Comparison of ENCODE assay signal across 16 cellular contexts in genomic region chr9:86639287-86639686, GRCh38.
A peak's percentile ranks its signal among the peaks of the same experiment; 100 is the strongest.
DNase-seq lines count a peak whose midpoint lies in the region; ATAC-seq and TF ChIP-seq lines count a peak whose summit lies in the region.
"Had no signal": no experiment of that assay in that cellular context is flagged by ENCODE, and none has a peak within 500 bp of the region (broad histone marks: within the 10 kb centered on the region; RNA-seq: fewer than 3 reads in every experiment).

No MANE protein-coding gene starts in this region.

- TF ChIP-seq POLR2A in suprapubic skin (IDR thresholded peaks at IDR 0.05): no peak

- H3K79me2 ChIP-seq in trophoblast cell (ENCODE audit: control insufficient read depth, insufficient read depth, low read length, poor library complexity): no peaks in the 10 kb centered on the region

- H3K27me3 ChIP-seq in trophoblast cell (ENCODE audit: insufficient read depth, low read length): no peaks in the 10 kb centered on the region
- no peaks in the 10 kb centered on the region for H3K27me3 ChIP-seq in suprapubic skin
- no peaks in the 10 kb centered on the region for H3K27me3 ChIP-seq in H7 (ENCODE audit: control insufficient read depth, insufficient read depth, low read length)
- H3K27me3 ChIP-seq: BLaER1 had no signal

- H2AFZ ChIP-seq in trophoblast cell (ENCODE audit: insufficient read depth, low read length, poor library complexity): no peak overlapping the region

- no peak for TF ChIP-seq CTCF in suprapubic skin (IDR thresholded peaks at IDR 0.05)

- no peak overlapping the region for H4K8ac ChIP-seq in trophoblast cell (ENCODE audit: low read depth, low read length)

- WGBS in trophoblast cell (ENCODE audit: extremely low coverage, insufficient coverage, insufficient read length): no CpG with 5 or more reads among the region's 2 CpGs
- WGBS in suprapubic skin: 56% methylated on average over 2 of the region's 2 CpGs

- no peak overlapping the region for H2BK5ac ChIP-seq in trophoblast cell (ENCODE audit: low read depth, low read length, poor library complexity)

- H3K27ac ChIP-seq in trophoblast cell (ENCODE audit: low read depth, low read length) (no peak overlapping the region), suprapubic skin (no peak overlapping the region)
- H3K27ac ChIP-seq: A549, BLaER1 had no signal

- peaks cover 12% of the 10 kb centered on the region for H3K79me1 ChIP-seq in trophoblast cell (ENCODE audit: low read length)

- no peak overlapping the region for H3K18ac ChIP-seq in trophoblast cell (ENCODE audit: low read length)

- H3K36me3 ChIP-seq in trophoblast cell (ENCODE audit: control insufficient read depth in 1 of 2, insufficient read depth in 2 of 2, low read length in 2 of 2): peaks cover 0 to 2% of the 10 kb centered on the region in 2 experiments
- H3K36me3 ChIP-seq in suprapubic skin: no peaks in the 10 kb centered on the region
- H3K36me3 ChIP-seq in H7 (replicated peaks; ENCODE audit: control insufficient read depth, insufficient read depth, low read length): no peaks in the 10 kb centered on the region
- H3K36me3 ChIP-seq: BLaER1 had no signal

- H2AK5ac ChIP-seq in trophoblast cell (ENCODE audit: low read length): no peak overlapping the region

- TF ChIP-seq EP300 in suprapubic skin (IDR thresholded peaks at IDR 0.05): no peak

- no peak overlapping the region for H3K4me2 ChIP-seq in trophoblast cell (ENCODE audit: low read length)
- H3K4me2 ChIP-seq: A549, BLaER1 had no signal

- H4K12ac ChIP-seq in trophoblast cell (ENCODE audit: low read depth, low read length): no peak overlapping the region

- DNase-seq in HT-29 (ENCODE audit: low spot score) (peak; percentile 8), left lobe of liver (ENCODE audit: low spot score) (no peak), trophoblast cell (no peak), NCI-H1417 treated with DMSO at 0.1 percent for 48 hours (lab: John Stamatoyannopoulos, UW) (no peak), suprapubic skin (ENCODE audit: low spot score in 2 of 2) (no peak), H7 (no peak)
- DNase-seq: CD8-positive, alpha-beta T cell; DND-41; EL; GOT3; H9; IMR-90; KBM-7 had no signal

- peak; percentile 37 for ATAC-seq in left lobe of liver
- ATAC-seq: CD8-positive, alpha-beta T cell had no signal

- H3K4ac ChIP-seq in trophoblast cell (ENCODE audit: low read depth, low read length): no peak overlapping the region

- H3K14ac ChIP-seq in trophoblast cell (ENCODE audit: low read length): no peak overlapping the region

- peaks cover 18 to 29% of the 10 kb centered on the region in 2 experiments for H3K4me1 ChIP-seq in trophoblast cell (ENCODE audit: control insufficient read depth in 1 of 2, insufficient read depth in 2 of 2, low read length in 2 of 2)
- peaks cover 15% of the 10 kb centered on the region for H3K4me1 ChIP-seq in suprapubic skin
- H3K4me1 ChIP-seq: A549, BLaER1 had no signal

- H3K9me3 ChIP-seq in trophoblast cell (ENCODE audit: insufficient read depth, low read depth, low read length) (peaks cover 2% of the 10 kb centered on the region), suprapubic skin (no peaks in the 10 kb centered on the region)
- H3K9me3 ChIP-seq: A549, BLaER1 had no signal

- H3K9ac ChIP-seq in trophoblast cell (ENCODE audit: low read length): no peak overlapping the region
- H3K9ac ChIP-seq: BLaER1 had no signal

- peak overlapping the region; percentile 11 for H2BK12ac ChIP-seq in trophoblast cell (ENCODE audit: low read length)

- no peak overlapping the region for H3K23ac ChIP-seq in trophoblast cell (ENCODE audit: low read length)

- H3K4me3 ChIP-seq in trophoblast cell (ENCODE audit: low read depth, low read length) (no peak overlapping the region), suprapubic skin (no peak overlapping the region), H7 (ENCODE audit: insufficient read depth, low read depth, low read length) (no peak overlapping the region)
- H3K4me3 ChIP-seq: A549, BLaER1, GM12878 had no signal

- no peak overlapping the region for H2BK120ac ChIP-seq in trophoblast cell (ENCODE audit: insufficient read depth, low read length, poor library complexity)

- no peak overlapping the region for H4K91ac ChIP-seq in trophoblast cell (ENCODE audit: low read depth, low read length)
